ENCODE assay signal across 13 cellular contexts in the genomic region with DNA sequence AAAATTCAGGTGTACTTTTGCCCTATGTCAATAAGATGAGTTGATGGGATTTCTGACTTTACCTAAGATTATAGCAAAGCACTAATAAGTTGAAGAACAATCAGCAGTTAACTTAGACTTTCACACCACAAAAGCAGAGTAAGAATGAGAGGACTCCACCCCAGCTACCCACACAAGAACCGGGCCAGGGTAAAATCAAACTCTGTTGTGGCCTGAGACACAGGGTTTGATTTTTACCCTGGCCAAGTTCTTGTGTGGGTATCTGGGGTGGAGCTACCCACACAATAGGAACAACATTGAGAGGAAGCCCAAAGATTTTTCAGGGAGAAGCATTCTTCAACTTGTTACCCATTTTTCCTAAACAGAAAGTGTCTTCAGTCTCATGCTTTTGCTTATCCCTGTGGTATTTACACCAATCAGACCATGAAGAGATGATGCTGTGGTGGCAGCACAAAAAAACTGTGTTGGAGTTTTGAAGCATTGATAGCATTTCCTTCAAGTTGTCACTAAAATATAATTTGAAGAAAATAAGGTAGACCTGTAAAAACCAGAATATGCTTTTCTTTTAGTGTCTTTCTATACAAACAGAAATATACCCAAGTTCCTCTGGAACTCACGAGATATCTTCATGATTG. TPM values are rescaled to one million over a fixed set of nuclear protein-coding genes. Genes with fewer than 3 reads are reported as not detected.
DNase-seq lines count a peak whose midpoint lies in the region; ATAC-seq and TF ChIP-seq lines count a peak whose summit lies in the region.
"Had no signal": no experiment of that assay in that cellular context is flagged by ENCODE, and none has a peak within 500 bp of the region (broad histone marks: within the 10 kb centered on the region; RNA-seq: fewer than 3 reads in every experiment).

No MANE protein-coding gene starts in this region.

- peaks cover 63% of the 10 kb centered on the region for H3K4me1 ChIP-seq in CD4-positive, CD25-positive, alpha-beta regulatory T cell (ENCODE audit: control insufficient read depth, insufficient read depth, low read length, poor library complexity, severe bottlenecking)
- H3K4me1 ChIP-seq: stomach had no signal

- H3K9me3 Mint-ChIP-seq in CD4-positive, CD25-positive, alpha-beta regulatory T cell: peaks cover 0 to 3% (median 2%) of the 10 kb centered on the region in 7 donors
- H3K9me3 Mint-ChIP-seq: nephron had no signal

- in situ Hi-C loops in G401 (cut with HindIII; ENCODE audit: low sequenced_read_pairs): no loop called here

- POLR2A ChIA-PET in RWPE1 (lab: Yijun Ruan, JAX; ENCODE audit: low non-redundant PET): no interaction called here

- peak overlapping the region; percentile 41 to 91 (median 58) for H3K4me3 Mint-ChIP-seq in CD4-positive, CD25-positive, alpha-beta regulatory T cell
- H3K4me3 Mint-ChIP-seq in T-helper 17 cell: peak overlapping the region; percentile 33
- H3K4me3 Mint-ChIP-seq: nephron had no signal

- no peaks in the 10 kb centered on the region for H3K36me3 Mint-ChIP-seq in CD4-positive, CD25-positive, alpha-beta regulatory T cell
- no peaks in the 10 kb centered on the region for H3K36me3 Mint-ChIP-seq in T-helper 17 cell (ENCODE audit: low read depth)

- no peaks in the 10 kb centered on the region for H3K36me3 ChIP-seq in CD4-positive, CD25-positive, alpha-beta regulatory T cell (ENCODE audit: control insufficient read depth, insufficient read depth, low read length)
- H3K36me3 ChIP-seq: stomach had no signal

- DNase-seq in CD4-positive, CD25-positive, alpha-beta regulatory T cell: peak in 2 of 3 donors; percentile 29 to 80
- DNase-seq in T-helper 17 cell (no peak), RWPE1 (ENCODE audit: low spot score) (no peak), G401 (ENCODE audit: low spot score) (no peak), NCI-H2227 (lab: John Stamatoyannopoulos, UW; ENCODE audit: unreplicated experiment) (no peak)
- DNase-seq: caudate nucleus, NCI-H1105 treated with DMSO at 0.1 percent for 48 hours, stomach had no signal

- H3K9me3 ChIP-seq in CD4-positive, CD25-positive, alpha-beta regulatory T cell (ENCODE audit: control insufficient read depth in 2 of 2, low read length in 2 of 2): no peaks in the 10 kb centered on the region
- H3K9me3 ChIP-seq in T-helper 17 cell (ENCODE audit: control insufficient read depth, low read length, poor library complexity, severe bottlenecking): no peaks in the 10 kb centered on the region
- H3K9me3 ChIP-seq: stomach had no signal

- H3K27me3 ChIP-seq in CD4-positive, CD25-positive, alpha-beta regulatory T cell (ENCODE audit: control insufficient read depth, insufficient read depth, low read length): no peaks in the 10 kb centered on the region
- H3K27me3 ChIP-seq: stomach had no signal

- peaks cover 4% of the 10 kb centered on the region for H3K27me3 Mint-ChIP-seq in CD4-positive, CD25-positive, alpha-beta regulatory T cell
- no peaks in the 10 kb centered on the region for H3K27me3 Mint-ChIP-seq in T-helper 17 cell

- no peak for TF ChIP-seq CTCF in RWPE1 (conservative IDR thresholded peaks at IDR 0.05; ENCODE audit: low read depth)

- H3K4me1 Mint-ChIP-seq in CD4-positive, CD25-positive, alpha-beta regulatory T cell: peaks cover 43 to 70% (median 57%) of the 10 kb centered on the region in 4 donors
- peaks cover 40% of the 10 kb centered on the region for H3K4me1 Mint-ChIP-seq in T-helper 17 cell
- H3K4me1 Mint-ChIP-seq: nephron had no signal

- peak overlapping the region; percentile 80 to 99 (median 95) for H3K27ac Mint-ChIP-seq in CD4-positive, CD25-positive, alpha-beta regulatory T cell
- H3K27ac Mint-ChIP-seq in T-helper 17 cell: peak overlapping the region; percentile 100
- H3K27ac Mint-ChIP-seq: nephron had no signal

- CTCF ChIA-PET in RWPE1 (lab: Yijun Ruan, JAX): interaction anchor here (0.7 kb wide), 1 partner anchor 23 kb away, joined by 4 read pairs; no protein-coding TSS in a partner anchor

- H3K4me3 ChIP-seq in CD4-positive, CD25-positive, alpha-beta regulatory T cell (ENCODE audit: low read depth, low read length): peak overlapping the region; percentile 80
- H3K4me3 ChIP-seq: stomach had no signal

- ATAC-seq in CD4-positive, CD25-positive, alpha-beta regulatory T cell (ENCODE audit: low read depth in 2 of 2): no peak
- peak; percentile 27 for ATAC-seq in GM18868 (IDR thresholded peaks at IDR 0.05; ENCODE audit: unreplicated experiment)
- ATAC-seq in HG02973 (IDR thresholded peaks at IDR 0.05; ENCODE audit: unreplicated experiment): peak; percentile 32
- no peak for ATAC-seq in T-helper 17 cell
- ATAC-seq in GM21528 (IDR thresholded peaks at IDR 0.05; ENCODE audit: low FRiP score, unreplicated experiment): no peak

- H3K27ac ChIP-seq in CD4-positive, CD25-positive, alpha-beta regulatory T cell (ENCODE audit: insufficient read depth, low read length, poor library complexity, severe bottlenecking): peak overlapping the region; percentile 94
- no peak overlapping the region for H3K27ac ChIP-seq in RWPE1
- H3K27ac ChIP-seq: stomach had no signal

RNA-seq across cellular contexts. Expression of a gene that starts 25.6 kb away (rescaled TPM):
- 22.8 TPM for total RNA-seq in CD4-positive, CD25-positive, alpha-beta regulatory T cell
- polyA plus RNA-seq in CD4-positive, CD25-positive, alpha-beta regulatory T cell: 1 to 10 TPM; 7.1 to 9.5 (median 7.2) TPM
- total RNA-seq in T-helper 17 cell: 10 to 100 TPM; 17.1 to 19.8 TPM
- 23.1 and 28.6 TPM in 2 replicates for total RNA-seq in G401 (2014; rRNA removed; shearing (Covaris generic))

RNA-seq across cellular contexts. Expression of a gene that starts 36.0 kb away (rescaled TPM):
- total RNA-seq in CD4-positive, CD25-positive, alpha-beta regulatory T cell: 5.7 TPM
- polyA plus RNA-seq in CD4-positive, CD25-positive, alpha-beta regulatory T cell: 10 to 100 TPM in 2 of 4 donors, 1 to 10 TPM in 2; 8.6 to 72.4 (median 9.8) TPM
- 100 to 1,000 TPM in 1 of 2 donors, 10 to 100 TPM in 1; 43.2 to 181 TPM for total RNA-seq in T-helper 17 cell
- not detected in 2 replicates for total RNA-seq in G401 (2014; rRNA removed; shearing (Covaris generic))
- total RNA-seq: kidney epithelial cell, stomach had no signal

RNA-seq across cellular contexts. Expression of a gene that starts 45.1 kb away (rescaled TPM):
- total RNA-seq in CD4-positive, CD25-positive, alpha-beta regulatory T cell: 266 TPM
- polyA plus RNA-seq in CD4-positive, CD25-positive, alpha-beta regulatory T cell: 100 to 1,000 TPM; 193 to 320 (median 249) TPM
- total RNA-seq in T-helper 17 cell: 100 to 1,000 TPM; 195 to 285 TPM
- total RNA-seq in G401 (2014; rRNA removed; shearing (Covaris generic)): 25.6 and 27.2 TPM in 2 replicates

Comparison
In these comparisons a context has a peak if more than half of its experiments do, and no peak if none do; other contexts are left out.
1. ATAC-seq: peak in GM18868 (single experiment) and HG02973 (single experiment); none in CD4-positive, CD25-positive, alpha-beta regulatory T cell (0 of 2), T-helper 17 cell (single experiment) and GM21528 (single experiment).
2. DNase-seq: peak in CD4-positive, CD25-positive, alpha-beta regulatory T cell (2 of 3); none in T-helper 17 cell (0 of 3), RWPE1 (single experiment), G401 (single experiment) and NCI-H2227 (single experiment).